In genomic region chr13:52118095-52118494, GRCh38 we compare ENCODE assay signal across 10 cellular contexts. TPM values are rescaled to one million over a fixed set of nuclear protein-coding genes. Genes with fewer than 3 reads are reported as not detected.
"Had no signal": no experiment of that assay in that cellular context is flagged by ENCODE, and none has a peak within 500 bp of the region (broad histone marks: within the 10 kb centered on the region; RNA-seq: fewer than 3 reads in every experiment).

No MANE protein-coding gene starts in this region.

- H3K36me3 ChIP-seq: HAP-1 had no signal

- H3K27ac ChIP-seq: GM23248, HL-60 had no signal

- H3K27ac Mint-ChIP-seq: HFFc6, IgD-negative memory B cell had no signal

- H3K4me3 ChIP-seq: GM23248, HAP-1 had no signal

- H3K4me3 Mint-ChIP-seq: HFFc6, IgD-negative memory B cell had no signal

- H3K36me3 Mint-ChIP-seq: IgD-negative memory B cell had no signal

- ATAC-seq: HCT116 had no signal

- H3K9me3 ChIP-seq: HAP-1 had no signal

- H3K4me1 Mint-ChIP-seq: IgD-negative memory B cell had no signal

- FAIRE-seq: HepG2 had no signal

- DNase-seq: GM23248, GOT3, H7, HFFc6 had no signal

- H3K9me3 Mint-ChIP-seq: HFFc6, IgD-negative memory B cell had no signal

RNA-seq across cellular contexts. Expression of gene NEK5, which starts 10.8 kb away (rescaled TPM):
- total RNA-seq: GM23248, HFFc6, HT1080 had no signal
